Comparison of ENCODE assay signal across 15 cellular contexts in genomic region chr3:123457841-123458240, GRCh38. TPM values are rescaled to one million over a fixed set of nuclear protein-coding genes. Genes with fewer than 3 reads are reported as not detected.
DNase-seq lines count a peak whose midpoint lies in the region; ATAC-seq, FAIRE-seq and TF ChIP-seq lines count a peak whose summit lies in the region.
"Had no signal": no experiment of that assay in that cellular context is flagged by ENCODE, and none has a peak within 500 bp of the region (broad histone marks: within the 10 kb centered on the region; RNA-seq: fewer than 3 reads in every experiment).

No MANE protein-coding gene starts in this region.

- H2BK15ac ChIP-seq in H1 (ENCODE audit: low read length), result no peak overlapping the region

- no peaks in the 10 kb centered on the region for H3K23me2 ChIP-seq in H1 (ENCODE audit: low read depth, low read length)

- H4K91ac ChIP-seq in H1 (replicated peaks; ENCODE audit: insufficient read length, low read length), result no peak overlapping the region

- ATAC-seq in left colon (no peak), GM21447 (IDR thresholded peaks at IDR 0.05; ENCODE audit: unreplicated experiment) (no peak)
- ATAC-seq: GM12878 had no signal

- H2BK20ac ChIP-seq in H1 (ENCODE audit: low read length), result peak overlapping the region; percentile 66

- no peak overlapping the region for H3K23ac ChIP-seq in H1 (ENCODE audit: insufficient read length)

- H3K4me3 ChIP-seq in HUES48 (ENCODE audit: low read depth, low read length), result peak overlapping the region; percentile 24; the same call in 1 of the 2 replicates
- no peak overlapping the region for H3K4me3 ChIP-seq in H1 (ENCODE audit: extremely low read depth in 1 of 4, insufficient read depth in 2 of 4, low read depth in 3 of 4, low read length in 4 of 4)
- H3K4me3 ChIP-seq in iPS-20b (ENCODE audit: low read length), result peak overlapping the region; percentile 34; the same call in 1 of the 2 replicates
- H3K4me3 ChIP-seq: BLaER1 treated with 17β-estradiol and CSF1 and Interleukin-3, amounts not matched to agents 10 nM and 100 nM; GM12878; HAP-1 had no signal

- H3K36me3 ChIP-seq in HUES48 (ENCODE audit: control insufficient read depth, insufficient read depth, low read length) (no peaks in the 10 kb centered on the region), H1 (ENCODE audit: control insufficient read depth in 2 of 4, insufficient read depth in 4 of 4, low read length in 3 of 4) (no peaks in the 10 kb centered on the region), iPS-20b (ENCODE audit: insufficient read depth, low read depth, low read length) (no peaks in the 10 kb centered on the region)
- H3K36me3 ChIP-seq: BLaER1 treated with 17β-estradiol and CSF1 and Interleukin-3, amounts not matched to agents 10 nM and 100 nM; HAP-1 had no signal

- H3K4me2 ChIP-seq in H1 (ENCODE audit: insufficient read depth in 1 of 2, low read depth in 2 of 2, low read length in 2 of 2), result peak overlapping the region; percentile 6 to 7; a peak in 1 of 4 replicates

- intact Hi-C loops in left colon (cut with DNase I, micrococcal nuclease), result no loop called here

- H3K27me3 ChIP-seq in HUES48 (ENCODE audit: control insufficient read depth, insufficient read depth, low read length) (no peaks in the 10 kb centered on the region; the same call in 1 of the 2 replicates), H1 (replicated peaks in 1 of 4; ENCODE audit: control insufficient read depth in 3 of 4, extremely low read depth in 1 of 4, insufficient read depth in 3 of 4, low read length in 3 of 4) (no peaks in the 10 kb centered on the region), iPS-20b (ENCODE audit: insufficient read depth, low read length) (no peaks in the 10 kb centered on the region)
- H3K27me3 ChIP-seq: BLaER1 treated with 17β-estradiol and CSF1 and Interleukin-3, amounts not matched to agents 10 nM and 100 nM had no signal

- DNase-seq in ELF-1 (ENCODE audit: low read depth, low spot score) (peak; percentile 19), H1 (ENCODE audit: low read depth in 1 of 2, low spot score in 2 of 2) (no peak), NCI-H2171 treated with DMSO at 0.1 percent for 48 hours (lab: John Stamatoyannopoulos, UW) (no peak), left colon (no peak), AG08395 (ENCODE audit: low spot score) (no peak)
- DNase-seq: 8988T; Calu3; CD4-positive, CD25-positive, alpha-beta regulatory T cell; DMS 273 treated with DMSO at 0.1 percent for 48 hours had no signal

- no peak overlapping the region for H3K14ac ChIP-seq in H1 (ENCODE audit: insufficient read length)

- no peak for TF ChIP-seq EP300 in H1 (IDR thresholded peaks at IDR 0.05; ENCODE audit: borderline replicate concordance in 1 of 2, low read depth in 2 of 2, low read length in 2 of 2)

- FAIRE-seq in H1 (lab: Jason Lieb, UNC), result peak; percentile 32
- FAIRE-seq: GM12878 had no signal

- POLR2A ChIA-PET in H1 (lab: Charles Lee; ENCODE audit: partially characterized antibody), result interaction anchor here (0.8 to 1.5 kb wide), 3 partner anchors 9 to 131 kb away, joined by 3 read pairs; partner anchors contain the start of gene ADCY5

- H3K27ac ChIP-seq in HUES48 (ENCODE audit: low read depth, low read length), result peak overlapping the region; percentile 46
- H3K27ac ChIP-seq in H1 (ENCODE audit: low read depth, low read length), result no peak overlapping the region
- H3K27ac ChIP-seq in iPS-20b (ENCODE audit: low read length), result no peak overlapping the region
- H3K27ac ChIP-seq: BLaER1 treated with 17β-estradiol and CSF1 and Interleukin-3, amounts not matched to agents 10 nM and 100 nM had no signal

- H3K4ac ChIP-seq in H1 (replicated peaks; ENCODE audit: insufficient read length, low read depth, low read length), result no peak overlapping the region

- CTCF ChIA-PET in H1 (lab: Charles Lee; ENCODE audit: partially characterized antibody), result interaction anchor here (1.0 to 4.3 kb wide), 12 partner anchors 9 to 173 kb away, joined by 3 to 35 read pairs (median 4); partner anchors contain the start of gene ADCY5

- no peaks in the 10 kb centered on the region for H4K20me1 ChIP-seq in H1 (replicated peaks in 1 of 2; ENCODE audit: control insufficient read depth in 1 of 2, insufficient read depth in 2 of 2, low read length in 2 of 2)
- H4K20me1 ChIP-seq: BLaER1 treated with 17β-estradiol and CSF1 and Interleukin-3, amounts not matched to agents 10 nM and 100 nM had no signal

- H2BK5ac ChIP-seq in H1 (ENCODE audit: low read depth, low read length), result peak overlapping the region; percentile 32; the same call in 1 of the 2 replicates

- no peak overlapping the region for H2BK12ac ChIP-seq in H1 (ENCODE audit: low read depth, low read length)

- no peaks in the 10 kb centered on the region for H3K79me1 ChIP-seq in H1 (ENCODE audit: low read depth, low read length)

- H2AK5ac ChIP-seq in H1 (ENCODE audit: low read depth, low read length), result no peak overlapping the region

- H3K4me1 ChIP-seq in HUES48 (ENCODE audit: control insufficient read depth, insufficient read depth, low read length), result peaks cover 18% of the 10 kb centered on the region
- peaks cover 0 to 8% (median 4%) of the 10 kb centered on the region in 4 experiments; a peak in 5 of 7 replicates for H3K4me1 ChIP-seq in H1 (replicated peaks in 1 of 4; ENCODE audit: control insufficient read depth in 3 of 4, insufficient read depth in 4 of 4, low read length in 3 of 4)
- peaks cover 10% of the 10 kb centered on the region; the same call in 1 of the 2 replicates for H3K4me1 ChIP-seq in iPS-20b (ENCODE audit: insufficient read depth, low read length)
- H3K4me1 ChIP-seq: HAP-1 had no signal

- no peaks in the 10 kb centered on the region for H3K79me2 ChIP-seq in H1 (ENCODE audit: control insufficient read depth in 1 of 2, insufficient read depth in 2 of 2, low read length in 2 of 2)

- H3K9ac ChIP-seq in HUES48 (ENCODE audit: low read depth, low read length) (no peak overlapping the region), H1 (replicated peaks in 1 of 4; ENCODE audit: extremely low read depth in 1 of 4, low read depth in 3 of 4, low read length in 3 of 4) (no peak overlapping the region), iPS-20b (ENCODE audit: low read depth, low read length) (no peak overlapping the region)
- H3K9ac ChIP-seq: BLaER1 treated with 17β-estradiol and CSF1 and Interleukin-3, amounts not matched to agents 10 nM and 100 nM had no signal

- no peaks in the 10 kb centered on the region for H3K9me3 ChIP-seq in HUES48 (ENCODE audit: control insufficient read depth, insufficient read depth, low read length)
- no peaks in the 10 kb centered on the region for H3K9me3 ChIP-seq in H1 (ENCODE audit: insufficient read depth in 2 of 2, low read depth in 1 of 2, low read length in 1 of 2)
- H3K9me3 ChIP-seq in iPS-20b (ENCODE audit: insufficient read depth, low read depth, low read length), result no peaks in the 10 kb centered on the region
- H3K9me3 ChIP-seq: HAP-1 had no signal

- no peak for TF ChIP-seq RAD21 in H1 (IDR thresholded peaks at IDR 0.05 in 1 of 2, conservative IDR thresholded peaks at IDR 0.05 in 1 of 2; ENCODE audit: low read depth in 2 of 2, low read length in 2 of 2)

- H4K5ac ChIP-seq in H1 (ENCODE audit: insufficient read length, low read depth, low read length), result no peak overlapping the region

- TF ChIP-seq CTCF in H1 (IDR thresholded peaks at IDR 0.05; ENCODE audit: control extremely low read depth in 1 of 3, insufficient read depth in 1 of 3, low read depth in 1 of 3, low read length in 3 of 3), result no peak

- H3K56ac ChIP-seq in H1 (replicated peaks; ENCODE audit: insufficient read length, low read depth, low read length), result no peak overlapping the region

- no peak overlapping the region for H4K8ac ChIP-seq in H1 (ENCODE audit: extremely low read depth, insufficient read depth, low read length)

- no peak overlapping the region; the same call in 1 of the 2 replicates for H2AFZ ChIP-seq in H1 (ENCODE audit: low read length)

- TF ChIP-seq POLR2A in H1 (IDR thresholded peaks at IDR 0.05; ENCODE audit: control extremely low read depth in 1 of 2, low read depth in 2 of 2, low read length in 2 of 2), result no peak

- WGBS in H1 (ENCODE audit: extremely low coverage in 1 of 2, insufficient coverage in 1 of 2, insufficient read length in 1 of 2, insufficient replicate concordance in 2 of 2, low coverage in 1 of 2, low lambda C conversion rate in 2 of 2, missing lambda C conversion rate in 1 of 2), 2 experiments, result 12% methylated on average over 1 of the region's 1 CpG; no CpG with 5 or more reads in 1 of the 2 experiments

- no peak overlapping the region for H2BK120ac ChIP-seq in H1 (replicated peaks; ENCODE audit: low read depth, low read length)

- no peak overlapping the region for H3K18ac ChIP-seq in H1 (ENCODE audit: extremely low read depth, low read length)

TF ChIP-seq in H1, 55 proteins besides CTCF, POLR2A, EP300 and RAD21:
- no peak for TF ChIP-seq MAFK (IDR thresholded peaks at IDR 0.05; ENCODE audit: low read depth, low read length)
- TF ChIP-seq TCF12 (IDR thresholded peaks at IDR 0.05; ENCODE audit: low read depth, low read length), result 0 out of 2 replicates have a peak, but pooled peaks have one; percentile 44
- no peak for TF ChIP-seq SP2 (IDR thresholded peaks at IDR 0.05; ENCODE audit: low read length)
- no peak for TF ChIP-seq MAX (IDR thresholded peaks at IDR 0.05)

RNA-seq across cellular contexts. Expression of gene ADCY5, which starts 9.0 kb away (rescaled TPM):
- 18.5 and 18.9 TPM in 2 replicates for total RNA-seq in H1 (2021; fragmentation: NEBNext Ultra II Directional; extraction: Animal tissue kit (Norgen Biotek cat#: 25700))
- 40.8 and 48.9 TPM in 2 replicates for polyA plus RNA-seq in H1 (2011; rRNA removed)
- 42.8 TPM for polyA plus RNA-seq in H1 (2011; cell fraction: cytosol; rRNA removed)
- polyA plus RNA-seq in H1 (2011; cell fraction: nucleus; rRNA removed), result 59.3 TPM
- 14.2 to 20.7 TPM (median 17.8 TPM) in 4 replicates for polyA plus RNA-seq in H1 (2012, experiment 1 of 2)
- 7.2 TPM for polyA plus RNA-seq in H1 (2012, experiment 2 of 2)
- polyA plus RNA-seq in H1 (2013, experiment 1 of 2), result 10.6 TPM
- 12.4 TPM for polyA plus RNA-seq in H1 (2013, experiment 2 of 2)
- polyA minus RNA-seq in H1 (2011; rRNA and poly(A)+ RNA removed), result 32.7 and 60.1 TPM in 2 replicates
- polyA minus RNA-seq in H1 (2011; cell fraction: cytosol; rRNA and poly(A)+ RNA removed), result 40.9 TPM
- polyA minus RNA-seq in H1 (2011; cell fraction: nucleus; rRNA and poly(A)+ RNA removed), result 61.4 TPM
- total RNA-seq in left colon, result 10 to 100 TPM in 1 of 2 donors, 1 to 10 TPM in 1; 4.5 to 17.4 TPM
- total RNA-seq: CD4-positive, CD25-positive, alpha-beta regulatory T cell; GM12878 had no signal

Comparison
In these comparisons a context has a peak if more than half of its experiments do, and no peak if none do; other contexts are left out.
1. H3K4me3 ChIP-seq: peak in HUES48 (single experiment) and iPS-20b (single experiment); none in H1 (0 of 4).